In genomic region chr10:110872145-110872983, GRCh38 we compare ENCODE assay signal across 8 cellular contexts.
DNase-seq lines count a peak whose midpoint lies in the region; ATAC-seq and TF ChIP-seq lines count a peak whose summit lies in the region.

No MANE protein-coding gene starts in this region.

- DNase-seq in activated T-cell treated with anti-CD3 and anti-CD28 coated beads for 4 hours (peak; percentile 65), erythroblast (lab: John Stamatoyannopoulos, UW) (peak; percentile 94)
- peak; percentile 70 to 73 for DNase-seq in stimulated activated CD8-positive, alpha-beta memory T cell treated with anti-CD3 and anti-CD28 coated beads, Interleukin-7, amount 100 ng/mL, for 4 hours (ENCODE audit: low read depth in 2 of 2)

- H3K9ac ChIP-seq in BLaER1 treated with 17β-estradiol and CSF1 and Interleukin-3, amounts not matched to agents 10 nM and 100 nM: peak overlapping the region; percentile 90 to 97 (median 95)
- H3K9ac ChIP-seq in OCI-LY3 (ENCODE audit: low read length): peak overlapping the region; percentile 90
- H3K9ac ChIP-seq in mucosa of rectum (ENCODE audit: low read depth in 1 of 2, low read length in 2 of 2): peak overlapping the region; percentile 79 to 83

- TF ChIP-seq POLR2A in erythroblast (IDR thresholded peaks at IDR 0.05; ENCODE audit: low read length): peak; percentile 59

- no peaks in the 10 kb centered on the region for H3K27me3 ChIP-seq in BLaER1 treated with 17β-estradiol and CSF1 and Interleukin-3, amounts not matched to agents 10 nM and 100 nM
- H3K27me3 ChIP-seq in OCI-LY3 (ENCODE audit: low read depth, low read length): no peaks in the 10 kb centered on the region
- no peaks in the 10 kb centered on the region for H3K27me3 ChIP-seq in mucosa of rectum (ENCODE audit: control insufficient read depth in 2 of 2, insufficient read depth in 2 of 2, low read length in 2 of 2)

- TF ChIP-seq CTCF in OCI-LY3 (IDR thresholded peaks at IDR 0.05; ENCODE audit: low read depth, low read length): peak; percentile 22; the same call in 1 of the 2 replicates

- H2AFZ ChIP-seq in OCI-LY3 (ENCODE audit: low read depth, low read length): peak overlapping the region; percentile 78; the same call in 1 of the 2 replicates

- peaks cover 44 to 66% (median 52%) of the 10 kb centered on the region in 10 experiments for H3K4me1 ChIP-seq in BLaER1 treated with 17β-estradiol and CSF1 and Interleukin-3, amounts not matched to agents 10 nM and 100 nM
- H3K4me1 ChIP-seq in OCI-LY3 (ENCODE audit: low read length): peaks cover 35% of the 10 kb centered on the region
- H3K4me1 ChIP-seq in mucosa of rectum (ENCODE audit: control insufficient read depth in 2 of 2, insufficient read depth in 2 of 2, low read length in 2 of 2): peaks cover 23 to 37% of the 10 kb centered on the region in 2 donors

- no peaks in the 10 kb centered on the region for H3K9me3 ChIP-seq in BLaER1 treated with 17β-estradiol and CSF1 and Interleukin-3, amounts not matched to agents 10 nM and 100 nM (replicated peaks in 1 of 11)
- no peaks in the 10 kb centered on the region for H3K9me3 ChIP-seq in OCI-LY3 (ENCODE audit: insufficient read depth, low read length)
- H3K9me3 ChIP-seq in mucosa of rectum (ENCODE audit: control insufficient read depth in 2 of 2, low read length in 2 of 2): no peaks in the 10 kb centered on the region

- H3K36me3 ChIP-seq in BLaER1 treated with 17β-estradiol and CSF1 and Interleukin-3, amounts not matched to agents 10 nM and 100 nM: peaks cover 7 to 19% (median 10%) of the 10 kb centered on the region in 11 experiments; a peak in 14 of 22 replicates
- H3K36me3 ChIP-seq in OCI-LY3 (replicated peaks; ENCODE audit: low read depth, low read length): no peaks in the 10 kb centered on the region
- peaks cover 9 to 10% of the 10 kb centered on the region in 2 donors for H3K36me3 ChIP-seq in mucosa of rectum (ENCODE audit: control insufficient read depth in 2 of 2, insufficient read depth in 2 of 2, low read length in 2 of 2)

- H3K4me2 ChIP-seq in BLaER1 treated with 17β-estradiol and CSF1 and Interleukin-3, amounts not matched to agents 10 nM and 100 nM: peak overlapping the region; percentile 81 to 95 (median 86)
- H3K4me2 ChIP-seq in OCI-LY3 (ENCODE audit: low read length): peak overlapping the region; percentile 100

- peak overlapping the region; percentile 70 to 91 (median 74) for H3K4me3 ChIP-seq in BLaER1 treated with 17β-estradiol and CSF1 and Interleukin-3, amounts not matched to agents 10 nM and 100 nM
- peak overlapping the region; percentile 89 for H3K4me3 ChIP-seq in OCI-LY3 (ENCODE audit: low read length)
- H3K4me3 ChIP-seq in mucosa of rectum (ENCODE audit: low read length in 2 of 2): peak overlapping the region; percentile 66 to 92

- peaks cover 18% of the 10 kb centered on the region for H3K79me2 ChIP-seq in OCI-LY3 (ENCODE audit: low read length)

- peak overlapping the region; percentile 69 to 98 (median 95) for H3K27ac ChIP-seq in BLaER1 treated with 17β-estradiol and CSF1 and Interleukin-3, amounts not matched to agents 10 nM and 100 nM
- H3K27ac ChIP-seq in OCI-LY3 (ENCODE audit: low read length) (peak overlapping the region; percentile 77), mucosa of rectum (ENCODE audit: low read depth in 2 of 2, low read length in 2 of 2) (peak overlapping the region; percentile 97)

- peaks cover 0 to 47% (median 0%) of the 10 kb centered on the region in 11 experiments; a peak in 8 of 22 replicates for H4K20me1 ChIP-seq in BLaER1 treated with 17β-estradiol and CSF1 and Interleukin-3, amounts not matched to agents 10 nM and 100 nM
- no peaks in the 10 kb centered on the region for H4K20me1 ChIP-seq in OCI-LY3 (ENCODE audit: insufficient read depth, low read length)

- ATAC-seq in GM19397 (IDR thresholded peaks at IDR 0.05; ENCODE audit: unreplicated experiment) (peak; percentile 46), HG03565 (IDR thresholded peaks at IDR 0.05; ENCODE audit: unreplicated experiment) (peak; percentile 20)

Comparison
In these comparisons a context has a peak if more than half of its experiments do, and no peak if none do; other contexts are left out.
1. Peak in every context shown above with its lines: DNase-seq, ATAC-seq, H3K4me3 ChIP-seq and H3K27ac ChIP-seq.